7 cellular contexts compared by ENCODE assay signal in genomic region chr19:50556236-50557008, GRCh38. TPM values are rescaled to one million over a fixed set of nuclear protein-coding genes. Genes with fewer than 3 reads are reported as not detected.
A peak's percentile ranks its signal among the peaks of the same experiment; 100 is the strongest.
DNase-seq lines count a peak whose midpoint lies in the region; ATAC-seq and TF ChIP-seq lines count a peak whose summit lies in the region.

No MANE protein-coding gene starts in this region.

- DNase-seq in NCI-H2171 treated with DMSO at 0.1 percent for 48 hours (lab: John Stamatoyannopoulos, UW) (peak; percentile 63), left lobe of liver (ENCODE audit: low spot score) (peak; percentile 58), GOT3 (lab: John Stamatoyannopoulos, UW) (no peak)
- peak; percentile 90 for DNase-seq in activated CD4-positive, alpha-beta T cell treated with anti-CD3 and anti-CD28 coated beads for 48 hours
- peak; percentile 61 for DNase-seq in stimulated activated CD4-positive, alpha-beta T cell treated with anti-CD3 and anti-CD28 coated beads, Interleukin-2, amount 100 ng/mL, for 4 hours (ENCODE audit: low read depth)

- peak overlapping the region; percentile 54 for H3K27ac ChIP-seq in cingulate gyrus (ENCODE audit: low read depth, low read length)

- peak; percentile 56 for ATAC-seq in GM18505 (IDR thresholded peaks at IDR 0.05; ENCODE audit: unreplicated experiment)
- ATAC-seq in left lobe of liver, result peak; percentile 75

- no peak for TF ChIP-seq POLR2A in GM18505 (IDR thresholded peaks at IDR 0.05; ENCODE audit: borderline replicate concordance, extremely low read depth, insufficient read depth, insufficient read length)

RNA-seq across cellular contexts. Expression of gene LRRC4B, which starts 11.8 kb away (rescaled TPM):
- total RNA-seq in left lobe of liver, result 0.53 TPM

RNA-seq across cellular contexts. Expression of gene ASPDH, which starts 42.7 kb away (rescaled TPM):
- total RNA-seq in left lobe of liver, result 61.1 TPM

RNA-seq across cellular contexts. Expression of gene JOSD2, which starts 45.4 kb away (rescaled TPM):
- 22.8 TPM for total RNA-seq in left lobe of liver
